Comparison of ENCODE assay signal across 8 cellular contexts in the genomic region with DNA sequence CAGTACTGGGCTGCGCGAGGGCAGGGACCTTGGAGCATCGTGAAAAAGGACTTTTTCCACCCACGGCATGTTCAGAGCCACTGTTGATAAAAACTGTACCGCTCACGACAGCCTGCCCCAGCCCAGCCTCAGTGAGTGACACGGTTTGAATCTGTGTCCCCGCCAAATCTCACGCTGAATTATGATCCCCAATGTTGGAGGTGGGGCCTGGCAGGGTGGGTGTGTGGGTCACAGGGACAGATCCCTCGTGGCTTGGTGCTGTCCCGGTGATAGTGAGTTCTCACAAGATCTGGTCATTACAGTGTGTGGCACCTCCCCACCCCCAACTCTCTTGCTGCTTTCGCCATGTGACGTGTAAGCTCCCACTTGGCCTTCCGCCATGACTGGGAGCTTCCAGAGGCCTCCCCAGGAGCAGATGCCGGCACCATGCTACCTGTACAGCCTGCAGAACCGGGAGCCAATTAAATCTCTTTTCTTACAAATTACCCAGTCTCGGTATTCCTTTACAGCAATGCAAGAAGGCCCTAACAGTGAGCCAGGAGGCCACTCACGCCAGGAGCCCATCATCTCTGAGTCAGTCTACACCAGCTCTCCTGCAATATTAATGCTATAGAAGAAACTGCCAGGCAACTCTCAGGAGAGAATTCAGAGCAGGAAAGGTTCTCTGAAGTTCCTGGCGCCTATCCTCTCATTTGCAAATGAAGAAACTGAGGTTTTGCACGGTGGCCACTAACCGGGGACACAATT. TPM values are rescaled to one million over a fixed set of nuclear protein-coding genes. Genes with fewer than 3 reads are reported as not detected.
A peak's percentile ranks its signal among the peaks of the same experiment; 100 is the strongest.
DNase-seq lines count a peak whose midpoint lies in the region; ATAC-seq, FAIRE-seq and TF ChIP-seq lines count a peak whose summit lies in the region.

No MANE protein-coding gene starts in this region.

- H3K9me3 ChIP-seq in ES-I3 (ENCODE audit: control insufficient read depth, insufficient read depth, low read length) (peaks cover 6% of the 10 kb centered on the region; the same call in 1 of the 2 replicates), SJSA1 (replicated peaks) (no peaks in the 10 kb centered on the region; the same call in 1 of the 2 replicates), pancreas (no peaks in the 10 kb centered on the region)

- peak overlapping the region; percentile 94; the same call in 1 of the 2 replicates for H3K9ac ChIP-seq in ES-I3 (ENCODE audit: low read depth, low read length)

- H3K36me3 ChIP-seq in ES-I3 (ENCODE audit: insufficient read depth, low read length) (no peaks in the 10 kb centered on the region), SJSA1 (peaks cover 4% of the 10 kb centered on the region), pancreas (no peaks in the 10 kb centered on the region)

- no peak for FAIRE-seq in pancreas (lab: Jason Lieb, UNC)

- intact Hi-C loops in pancreas (cut with DNase I) = no loop called here

- H3K4me1 ChIP-seq in ES-I3 (ENCODE audit: insufficient read depth, low read length) (0 out of 2 replicates have a peak, but pooled peaks cover under 1% of the 10 kb centered on the region), SJSA1 (replicated peaks) (peaks cover 11% of the 10 kb centered on the region), pancreas (peaks cover 33 to 57% (median 42%) of the 10 kb centered on the region in 3 donors)

- H3K4me3 ChIP-seq in SJSA1 (peak overlapping the region; percentile 94), epithelial cell of proximal tubule (ENCODE audit: low read depth, low read length) (peak overlapping the region; percentile 81), pancreas (peak overlapping the region; percentile 66 to 95 (median 88))

- 30 to 36% methylated on average over 21 of the region's 21 CpGs for WGBS in pancreas, 2 donors

- H3K27ac ChIP-seq in SJSA1 (no peak overlapping the region), pancreas (peak overlapping the region in 3 of 4 donors; percentile 73 to 91 (median 90))

- H3K27me3 ChIP-seq in SJSA1 (replicated peaks) (no peaks in the 10 kb centered on the region), pancreas (no peaks in the 10 kb centered on the region)

- DNase-seq in SJSA1 (ENCODE audit: low read depth in 1 of 2, low spot score in 2 of 2) = no peak
- no peak for DNase-seq in epithelial cell of proximal tubule (ENCODE audit: low read depth)
- DNase-seq in pancreas = peak in 5 of 6 donors; percentile 50 to 85 (median 69)
- DNase-seq in dermis blood vessel endothelial cell = no peak
- DNase-seq in LoVo (ENCODE audit: low spot score) = no peak
- DNase-seq in omental fat pad (ENCODE audit: low spot score) = no peak

- TF ChIP-seq CTCF in epithelial cell of proximal tubule (conservative IDR thresholded peaks at IDR 0.05; ENCODE audit: low read depth, low read length) (no peak), pancreas (IDR thresholded peaks at IDR 0.05) (no peak), omental fat pad (IDR thresholded peaks at IDR 0.05) (no peak)

- ATAC-seq in pancreas (no peak), HG03135 (IDR thresholded peaks at IDR 0.05; ENCODE audit: unreplicated experiment) (no peak), omental fat pad (ENCODE audit: low FRiP score) (no peak)

RNA-seq across cellular contexts. Expression of a gene that starts 1.3 kb away (rescaled TPM):
- total RNA-seq in SJSA1 (2014; rRNA removed; shearing (Covaris generic)) = 18.8 and 19.3 TPM in 2 replicates
- 22.0 and 28.5 TPM in 2 replicates for total RNA-seq in epithelial cell of proximal tubule
- 10 to 100 TPM; 41.6 to 69.8 (median 54.0) TPM for total RNA-seq in pancreas
- polyA plus RNA-seq in pancreas = 10 to 100 TPM; 35.2 to 35.6 TPM
- total RNA-seq in dermis blood vessel endothelial cell = 24.8 and 40.6 TPM in 2 replicates
- 10 to 100 TPM; 33.6 to 52.8 (median 39.9) TPM for total RNA-seq in omental fat pad

Comparison
In these comparisons a context has a peak if more than half of its experiments do, and no peak if none do; other contexts are left out.
1. DNase-seq: peak in pancreas (5 of 6); none in SJSA1 (0 of 2), epithelial cell of proximal tubule (single experiment), dermis blood vessel endothelial cell (single experiment), LoVo (single experiment) and omental fat pad (single experiment).
2. Peak in every context shown above with its lines, with median percentiles within 50 percentile points of each other: H3K4me3 ChIP-seq.